23 cellular contexts compared by ENCODE assay signal in genomic region chr7:48309720-48310119, GRCh38.
DNase-seq lines count a peak whose midpoint lies in the region; ATAC-seq, FAIRE-seq and TF ChIP-seq lines count a peak whose summit lies in the region.
"Had no signal": no experiment of that assay in that cellular context is flagged by ENCODE, and none has a peak within 500 bp of the region (broad histone marks: within the 10 kb centered on the region; RNA-seq: fewer than 3 reads in every experiment).

No MANE protein-coding gene starts in this region.

- H3K27ac ChIP-seq in HepG2 (ENCODE audit: extremely low read length, insufficient read depth, low read length), result no peak overlapping the region
- no peak overlapping the region for H3K27ac ChIP-seq in right lobe of liver
- H3K27ac ChIP-seq in HEK293 (ENCODE audit: extremely low read depth, low read depth, low read length), result no peak overlapping the region
- H3K27ac ChIP-seq in K562 (ENCODE audit: extremely low read depth, low read depth, low read length), result no peak overlapping the region
- peak overlapping the region; percentile 62 for H3K27ac ChIP-seq in neutrophil
- H3K27ac ChIP-seq: 22Rv1; A549; BLaER1 treated with 17β-estradiol and CSF1 and Interleukin-3, amounts not matched to agents 10 nM and 100 nM; C4-2B had no signal

- in situ Hi-C loops in HepG2 (cut with HindIII; ENCODE audit: extremely low pct_ligation_motif_present, low pct_unique_long_range_greater_than_20kb), result loop anchor here (25.0 kb wide), 1 partner anchor 1528 kb away; no protein-coding TSS in a partner anchor
- in situ Hi-C loops in K562 (cut with MboI), result no loop called here

- TF ChIP-seq POLR2A in HepG2 (IDR thresholded peaks at IDR 0.05; ENCODE audit: insufficient read depth in 1 of 2, low read depth in 2 of 2, low read length in 2 of 2), result no peak
- no peak for TF ChIP-seq POLR2A in right lobe of liver (IDR thresholded peaks at IDR 0.05)
- no peak for TF ChIP-seq POLR2A in K562 (conservative IDR thresholded peaks at IDR 0.05)

- no peak overlapping the region for H3K4me3 ChIP-seq in HepG2 (replicated peaks in 1 of 3; ENCODE audit: insufficient read depth in 1 of 3, low read depth in 2 of 3, low read length in 3 of 3)
- H3K4me3 ChIP-seq in right lobe of liver, result no peak overlapping the region
- H3K4me3 ChIP-seq in HEK293 (ENCODE audit: low read depth, low read length), result no peak overlapping the region
- no peak overlapping the region for H3K4me3 ChIP-seq in K562
- H3K4me3 ChIP-seq in neutrophil (ENCODE audit: low read depth in 1 of 2, low read length in 1 of 2), result no peak overlapping the region
- H3K4me3 ChIP-seq: A549; BLaER1 treated with 17β-estradiol and CSF1 and Interleukin-3, amounts not matched to agents 10 nM and 100 nM had no signal

- H3K9me3 ChIP-seq in HepG2 (ENCODE audit: low read length) (no peaks in the 10 kb centered on the region), right lobe of liver (no peaks in the 10 kb centered on the region), HEK293 (ENCODE audit: control insufficient read depth, insufficient read depth, low read depth, low read length) (no peaks in the 10 kb centered on the region), K562 (replicated peaks; ENCODE audit: control insufficient read depth, insufficient read depth, low read depth, low read length) (no peaks in the 10 kb centered on the region), neutrophil (no peaks in the 10 kb centered on the region)
- H3K9me3 ChIP-seq: A549; BLaER1 treated with 17β-estradiol and CSF1 and Interleukin-3, amounts not matched to agents 10 nM and 100 nM; Caco-2 had no signal

- H3K4me1 ChIP-seq in HepG2 (ENCODE audit: insufficient read depth, low read length) (no peaks in the 10 kb centered on the region), right lobe of liver (no peaks in the 10 kb centered on the region), HEK293 (ENCODE audit: control insufficient read depth, insufficient read depth, low read length) (no peaks in the 10 kb centered on the region), K562 (replicated peaks in 1 of 2; ENCODE audit: control insufficient read depth in 2 of 2, insufficient read depth in 2 of 2, low read length in 2 of 2) (no peaks in the 10 kb centered on the region), neutrophil (ENCODE audit: control insufficient read depth in 1 of 2, insufficient read depth in 1 of 2, low read depth in 1 of 2, low read length in 1 of 2) (no peaks in the 10 kb centered on the region)
- H3K4me1 ChIP-seq: A549, Caco-2 had no signal

- H3K4me3 Mint-ChIP-seq in stimulated activated effector memory CD8-positive, alpha-beta T cell treated with anti-CD3 and anti-CD28 coated beads, Interleukin-12 subunit alpha, Interleukin-12 subunit beta, amount 100 ng/mL, for 72 hours, result no peak overlapping the region
- H3K4me3 Mint-ChIP-seq: B cell; CD4-positive, alpha-beta T cell; CD8-positive, alpha-beta T cell had no signal

- ATAC-seq in HepG2, result no peak
- no peak for ATAC-seq in right lobe of liver
- ATAC-seq in K562, result no peak
- ATAC-seq in stimulated activated effector memory CD8-positive, alpha-beta T cell treated with anti-CD3 and anti-CD28 coated beads, Interleukin-12 subunit alpha, Interleukin-12 subunit beta, amount 100 ng/mL, for 72 hours, result no peak
- ATAC-seq: A549; CD8-positive, alpha-beta T cell had no signal

- no peak for DNase-seq in HepG2 (ENCODE audit: low spot score)
- DNase-seq in right lobe of liver, result no peak
- DNase-seq in K562 (ENCODE audit: extremely low read depth in 1 of 4, low spot score in 3 of 4), result no peak
- no peak for DNase-seq in stimulated activated effector memory CD8-positive, alpha-beta T cell treated with anti-CD3 and anti-CD28 coated beads, Interleukin-12 subunit alpha, Interleukin-12 subunit beta, amount 100 ng/mL, for 72 hours (ENCODE audit: low spot score in 2 of 2)
- no peak for DNase-seq in stimulated activated CD4-positive, alpha-beta T cell treated with anti-CD3 and anti-CD28 coated beads, Interleukin-12 subunit alpha, Interleukin-12 subunit beta, amount 100 ng/mL, for 4 hours
- DNase-seq: AML-193; Caco-2; Calu3; CD4-positive, alpha-beta T cell; CD8-positive, alpha-beta T cell; DMS79 treated with DMSO at 0.1 percent for 48 hours; GF-D8 had no signal

- H3K27me3 ChIP-seq in HepG2 (ENCODE audit: control insufficient read depth in 1 of 2, insufficient read depth in 2 of 2, low read length in 2 of 2) (0 out of 5 replicates have a peak, but pooled peaks cover 0 to 3% of the 10 kb centered on the region in 2 experiments), right lobe of liver (no peaks in the 10 kb centered on the region), K562 (ENCODE audit: control insufficient read depth in 2 of 2, insufficient read depth in 2 of 2, low read length in 2 of 2) (no peaks in the 10 kb centered on the region), neutrophil (no peaks in the 10 kb centered on the region)
- H3K27me3 ChIP-seq: BLaER1 treated with 17β-estradiol and CSF1 and Interleukin-3, amounts not matched to agents 10 nM and 100 nM had no signal

- CTCF ChIA-PET in HepG2 (lab: Yijun Ruan, JAX; ENCODE audit: low intra/inter-chr PET ratio, low total read pairs), result no interaction called here
- CTCF ChIA-PET in HEK293 (lab: Yijun Ruan, JAX), result interaction anchor here (0.7 to 0.8 kb wide), 2 partner anchors 9 to 48 kb away, joined by 3 to 5 read pairs; no protein-coding TSS in a partner anchor
- CTCF ChIA-PET in K562 (lab: Yijun Ruan, JAX; ENCODE audit: low intra/inter-chr PET ratio), result no interaction called here

- no peaks in the 10 kb centered on the region for H3K9me3 Mint-ChIP-seq in stimulated activated effector memory CD8-positive, alpha-beta T cell treated with anti-CD3 and anti-CD28 coated beads, Interleukin-12 subunit alpha, Interleukin-12 subunit beta, amount 100 ng/mL, for 72 hours
- H3K9me3 Mint-ChIP-seq: CD4-positive, alpha-beta T cell; CD8-positive, alpha-beta T cell had no signal

- no peaks in the 10 kb centered on the region for H3K36me3 Mint-ChIP-seq in stimulated activated effector memory CD8-positive, alpha-beta T cell treated with anti-CD3 and anti-CD28 coated beads, Interleukin-12 subunit alpha, Interleukin-12 subunit beta, amount 100 ng/mL, for 72 hours
- H3K36me3 Mint-ChIP-seq: CD8-positive, alpha-beta T cell had no signal

- H3K4me2 ChIP-seq in HepG2 (ENCODE audit: low read depth, low read length) (no peak overlapping the region), K562 (ENCODE audit: insufficient read depth, low read length) (no peak overlapping the region)
- H3K4me2 ChIP-seq: A549; BLaER1 treated with 17β-estradiol and CSF1 and Interleukin-3, amounts not matched to agents 10 nM and 100 nM had no signal

- TF ChIP-seq EP300 in HepG2 (IDR thresholded peaks at IDR 0.05; ENCODE audit: low read depth in 2 of 2, low read length in 2 of 2), result no peak
- TF ChIP-seq EP300 in HepG2 (CRISPR knock-in tag; IDR thresholded peaks at IDR 0.05; ENCODE audit: borderline replicate concordance), result no peak
- no peak for TF ChIP-seq EP300 in K562 (IDR thresholded peaks at IDR 0.05; ENCODE audit: low read length)

- H2AFZ ChIP-seq in HepG2 (ENCODE audit: low read length) (no peak overlapping the region), K562 (ENCODE audit: low read depth, low read length) (no peak overlapping the region)

- no peaks in the 10 kb centered on the region for H4K20me1 ChIP-seq in HepG2 (ENCODE audit: insufficient read depth, low read length)
- H4K20me1 ChIP-seq in K562 (replicated peaks; ENCODE audit: control insufficient read depth, insufficient read depth, low read length), result no peaks in the 10 kb centered on the region
- H4K20me1 ChIP-seq: BLaER1 treated with 17β-estradiol and CSF1 and Interleukin-3, amounts not matched to agents 10 nM and 100 nM had no signal

- no peaks in the 10 kb centered on the region for H3K4me1 Mint-ChIP-seq in stimulated activated effector memory CD8-positive, alpha-beta T cell treated with anti-CD3 and anti-CD28 coated beads, Interleukin-12 subunit alpha, Interleukin-12 subunit beta, amount 100 ng/mL, for 72 hours
- H3K4me1 Mint-ChIP-seq: B cell had no signal

- BruUV-seq in HepG2 (replicated peaks; lab: Mats Ljungman, UMichigan) (no TSS peak), K562 (replicated peaks; lab: Mats Ljungman, UMichigan) (no TSS peak)

- FAIRE-seq in HepG2 (lab: Jason Lieb, UNC) (no peak), K562 (lab: Jason Lieb, UNC) (no peak)
- FAIRE-seq: A549, D721Med, G401.6, GM12891, GM19239 had no signal

- H3K27ac Mint-ChIP-seq in stimulated activated effector memory CD8-positive, alpha-beta T cell treated with anti-CD3 and anti-CD28 coated beads, Interleukin-12 subunit alpha, Interleukin-12 subunit beta, amount 100 ng/mL, for 72 hours, result no peak overlapping the region
- H3K27ac Mint-ChIP-seq: B cell; CD4-positive, alpha-beta T cell; CD8-positive, alpha-beta T cell had no signal

- 37% methylated on average over 12 of the region's 12 CpGs for WGBS in HepG2 (ENCODE audit: low lambda C conversion rate)
- WGBS in right lobe of liver (ENCODE audit: insufficient coverage, low coverage, low lambda C conversion rate, missing lambda C conversion rate), result 52% methylated on average over 6 of the region's 12 CpGs
- 3% methylated on average over 12 of the region's 12 CpGs for WGBS in K562 (ENCODE audit: insufficient coverage, low coverage, missing lambda C conversion rate)

- no peaks in the 10 kb centered on the region for H3K36me3 ChIP-seq in HepG2 (replicated peaks in 1 of 2; ENCODE audit: control insufficient read depth in 1 of 2, insufficient read depth in 2 of 2, low read length in 2 of 2)
- H3K36me3 ChIP-seq in right lobe of liver, result no peaks in the 10 kb centered on the region
- no peaks in the 10 kb centered on the region for H3K36me3 ChIP-seq in HEK293 (ENCODE audit: control insufficient read depth in 2 of 2, insufficient read depth in 1 of 2, low read length in 2 of 2)
- H3K36me3 ChIP-seq in K562 (ENCODE audit: control insufficient read depth, insufficient read depth, low read length), result no peaks in the 10 kb centered on the region
- H3K36me3 ChIP-seq in neutrophil, result peaks cover 96% of the 10 kb centered on the region
- H3K36me3 ChIP-seq: BLaER1 treated with 17β-estradiol and CSF1 and Interleukin-3, amounts not matched to agents 10 nM and 100 nM had no signal

- H3K9me1 ChIP-seq in K562 (ENCODE audit: control insufficient read depth, insufficient read depth, low read length), result no peaks in the 10 kb centered on the region

- no peak for TF ChIP-seq RAD21 in HepG2 (CRISPR knock-in tag; IDR thresholded peaks at IDR 0.05)
- TF ChIP-seq RAD21 in K562 (CRISPR knock-in tag; conservative IDR thresholded peaks at IDR 0.05 in 1 of 2, IDR thresholded peaks at IDR 0.05 in 1 of 2), result no peak

- H3K9ac ChIP-seq in HepG2 (ENCODE audit: insufficient read depth, low read depth, low read length), result no peak overlapping the region
- no peak overlapping the region for H3K9ac ChIP-seq in K562 (ENCODE audit: insufficient read depth in 1 of 2, low read depth in 2 of 2, low read length in 2 of 2)
- H3K9ac ChIP-seq: BLaER1 treated with 17β-estradiol and CSF1 and Interleukin-3, amounts not matched to agents 10 nM and 100 nM had no signal

- intact Hi-C loops in HepG2 (cut with micrococcal nuclease; ENCODE audit: unreplicated experiment), result no loop called here
- intact Hi-C loops in right lobe of liver (cut with DNase I), result no loop called here
- intact Hi-C loops in K562 (cut with micrococcal nuclease), result no loop called here

- POLR2A ChIA-PET in HepG2 (lab: Yijun Ruan, JAX) (no interaction called here), HEK293 (lab: Yijun Ruan, JAX) (no interaction called here), K562 (lab: Yijun Ruan, JAX) (no interaction called here)

- TF ChIP-seq CTCF in HepG2 (CRISPR knock-in tag; IDR thresholded peaks at IDR 0.05) (no peak), right lobe of liver (IDR thresholded peaks at IDR 0.05) (no peak), HEK293 (tag by site-specific recombination; IDR thresholded peaks at IDR 0.05) (no peak), K562 (IDR thresholded peaks at IDR 0.05 in 2 of 3, conservative IDR thresholded peaks at IDR 0.05 in 1 of 3; ENCODE audit: insufficient read depth in 2 of 3, low read depth in 1 of 3, low read length in 3 of 3) (no peak), neutrophil (IDR thresholded peaks at IDR 0.05) (no peak)

- no peaks in the 10 kb centered on the region for H3K79me2 ChIP-seq in HepG2 (ENCODE audit: insufficient read depth, low read length)
- H3K79me2 ChIP-seq in K562 (ENCODE audit: control insufficient read depth, insufficient read depth, low read length), result no peaks in the 10 kb centered on the region
